ENCODE assay signal across 1 cellular context in genomic region chr10:67943917-67944316, GRCh38.
TF ChIP-seq lines count a peak whose summit lies in the region.

No MANE protein-coding gene starts in this region.

TF ChIP-seq in WTC11, 78 proteins besides CTCF, POLR2A, EP300 and RAD21 (continued from another document):
- TF ChIP-seq PRDM15 (CRISPR knock-in tag; IDR thresholded peaks at IDR 0.05), result no peak
